Comparison of ENCODE assay signal across 20 cellular contexts in genomic region chr20:36335187-36335870, GRCh38. TPM values are rescaled to one million over a fixed set of nuclear protein-coding genes. Genes with fewer than 3 reads are reported as not detected.
DNase-seq lines count a peak whose midpoint lies in the region; ATAC-seq and TF ChIP-seq lines count a peak whose summit lies in the region.
"Had no signal": no experiment of that assay in that cellular context is flagged by ENCODE, and none has a peak within 500 bp of the region (broad histone marks: within the 10 kb centered on the region; RNA-seq: fewer than 3 reads in every experiment).

No MANE protein-coding gene starts in this region.

- H3K27ac Mint-ChIP-seq in WTC11 (no peak overlapping the region), neural progenitor cell (peak overlapping the region; percentile 26)
- H3K27ac Mint-ChIP-seq in CD4-positive, alpha-beta T cell = no peak overlapping the region
- H3K27ac Mint-ChIP-seq: CD8-positive, alpha-beta memory T cell; HFFc6 had no signal

- peaks cover 0 to 87% (median 73%) of the 10 kb centered on the region in 7 donors for H3K27me3 ChIP-seq in heart right ventricle
- no peaks in the 10 kb centered on the region for H3K27me3 ChIP-seq in neural progenitor cell
- H3K27me3 ChIP-seq in CD4-positive, alpha-beta T cell (ENCODE audit: control insufficient read depth, insufficient read depth, low read length) = peaks cover 31% of the 10 kb centered on the region
- H3K27me3 ChIP-seq: BLaER1 had no signal

- 81 to 82% methylated on average over 13 of the region's 13 CpGs for WGBS in heart right ventricle, 2 donors

- peaks cover 63% of the 10 kb centered on the region for H3K27me3 Mint-ChIP-seq in WTC11 (ENCODE audit: low read depth)
- H3K27me3 Mint-ChIP-seq in neural progenitor cell (ENCODE audit: insufficient read depth, low read depth) = peaks cover 17% of the 10 kb centered on the region
- H3K27me3 Mint-ChIP-seq in CD4-positive, alpha-beta T cell = peaks cover 51% of the 10 kb centered on the region

- H3K9ac ChIP-seq in neural progenitor cell = no peak overlapping the region
- H3K9ac ChIP-seq: BLaER1 had no signal

- H3K36me3 ChIP-seq in heart right ventricle (no peaks in the 10 kb centered on the region), neural progenitor cell (no peaks in the 10 kb centered on the region)
- H3K36me3 ChIP-seq: BLaER1 had no signal

- CTCF ChIA-PET in WTC11 (lab: Charles Lee) = interaction anchor here (3.7 kb wide), 1 partner anchor 64 kb away, joined by 11 read pairs; no protein-coding TSS in a partner anchor
- CTCF ChIA-PET in CD4-positive, alpha-beta T cell (lab: Charles Lee) = no interaction called here

- no peaks in the 10 kb centered on the region for H3F3A ChIP-seq in neural progenitor cell (ENCODE audit: low read depth)

- ATAC-seq in Right ventricle myocardium superior (ENCODE audit: poor library complexity) (no peak), heart right ventricle (no peak), WTC11 (no peak), GM21529 (IDR thresholded peaks at IDR 0.05; ENCODE audit: unreplicated experiment) (no peak), HG02623 (IDR thresholded peaks at IDR 0.05; ENCODE audit: unreplicated experiment) (no peak)
- no peak for ATAC-seq in CD4-positive, alpha-beta T cell (ENCODE audit: poor library complexity)
- ATAC-seq: A549, GM12878 had no signal

- DNase-seq in Right ventricle myocardium superior = peak; percentile 2
- DNase-seq in heart right ventricle = no peak
- no peak for DNase-seq in WTC11 (ENCODE audit: low spot score)
- no peak for DNase-seq in neural progenitor cell (ENCODE audit: low spot score)
- DNase-seq in CD4-positive, alpha-beta T cell = no peak
- DNase-seq: AML-193; CD8-positive, alpha-beta memory T cell; COR-L47; DMS 273 treated with DMSO at 0.1 percent for 48 hours; DMS53; DND-41; EL; HCEC 1CT; HFFc6 had no signal

- POLR2A ChIA-PET in WTC11 (lab: Charles Lee) = no interaction called here
- POLR2A ChIA-PET in CD4-positive, alpha-beta T cell (lab: Charles Lee) = no interaction called here

- no peaks in the 10 kb centered on the region for H3K9me3 ChIP-seq in heart right ventricle
- no peaks in the 10 kb centered on the region for H3K9me3 ChIP-seq in neural progenitor cell (ENCODE audit: low read depth)
- no peaks in the 10 kb centered on the region for H3K9me3 ChIP-seq in CD4-positive, alpha-beta T cell (ENCODE audit: control insufficient read depth, low read length)
- H3K9me3 ChIP-seq: A549, BLaER1 had no signal

- H3K27ac ChIP-seq in heart right ventricle = no peak overlapping the region
- H3K27ac ChIP-seq in neural progenitor cell = no peak overlapping the region
- H3K27ac ChIP-seq in CD4-positive, alpha-beta T cell (ENCODE audit: low read depth, low read length) = no peak overlapping the region
- H3K27ac ChIP-seq: 22Rv1, A549, BLaER1 had no signal

- no peak for TF ChIP-seq CTCF in heart right ventricle (IDR thresholded peaks at IDR 0.05)
- TF ChIP-seq CTCF in WTC11 (IDR thresholded peaks at IDR 0.05) = no peak
- no peak for TF ChIP-seq CTCF in neural progenitor cell (IDR thresholded peaks at IDR 0.05)
- TF ChIP-seq CTCF in CD4-positive, alpha-beta T cell (IDR thresholded peaks at IDR 0.05) = no peak

- H3K4me1 ChIP-seq in heart right ventricle (no peaks in the 10 kb centered on the region), neural progenitor cell (peaks cover 10% of the 10 kb centered on the region)
- H3K4me1 ChIP-seq: A549, BLaER1 had no signal

- H3K36me3 Mint-ChIP-seq in WTC11 (no peaks in the 10 kb centered on the region), neural progenitor cell (no peaks in the 10 kb centered on the region)
- H3K36me3 Mint-ChIP-seq in CD4-positive, alpha-beta T cell (ENCODE audit: low read depth) = no peaks in the 10 kb centered on the region
- H3K36me3 Mint-ChIP-seq: CD8-positive, alpha-beta memory T cell had no signal

- no peaks in the 10 kb centered on the region for H3K9me3 Mint-ChIP-seq in WTC11
- no peaks in the 10 kb centered on the region for H3K9me3 Mint-ChIP-seq in neural progenitor cell
- no peaks in the 10 kb centered on the region for H3K9me3 Mint-ChIP-seq in CD4-positive, alpha-beta T cell
- H3K9me3 Mint-ChIP-seq: CD8-positive, alpha-beta memory T cell; HFFc6 had no signal

- H3K79me2 ChIP-seq in neural progenitor cell (ENCODE audit: low read depth) = no peaks in the 10 kb centered on the region

- no peak overlapping the region for H2AFZ ChIP-seq in neural progenitor cell (replicated peaks)

- H3K4me2 ChIP-seq in neural progenitor cell = no peak overlapping the region
- H3K4me2 ChIP-seq: A549, BLaER1 had no signal

- H3K4me3 Mint-ChIP-seq in WTC11 (no peak overlapping the region), neural progenitor cell (no peak overlapping the region)
- H3K4me3 Mint-ChIP-seq in CD4-positive, alpha-beta T cell = no peak overlapping the region
- H3K4me3 Mint-ChIP-seq: CD8-positive, alpha-beta memory T cell; HFFc6 had no signal

- no peak overlapping the region for H3K4me3 ChIP-seq in heart right ventricle
- H3K4me3 ChIP-seq in neural progenitor cell = no peak overlapping the region
- H3K4me3 ChIP-seq: A549, BLaER1, GM12878 had no signal

- intact Hi-C loops in Right ventricle myocardium superior (cut with DNase I) = no loop called here
- intact Hi-C loops in heart right ventricle (cut with DNase I) = no loop called here
- intact Hi-C loops in CD4-positive, alpha-beta T cell (cut with DNase I, micrococcal nuclease) = no loop called here

- H4K20me1 ChIP-seq in neural progenitor cell (ENCODE audit: low read depth) = peaks cover 6% of the 10 kb centered on the region

- peaks cover 62% of the 10 kb centered on the region for H3K4me1 Mint-ChIP-seq in WTC11
- H3K4me1 Mint-ChIP-seq in neural progenitor cell = peaks cover 43% of the 10 kb centered on the region
- no peaks in the 10 kb centered on the region for H3K4me1 Mint-ChIP-seq in CD4-positive, alpha-beta T cell (ENCODE audit: low read depth)
- H3K4me1 Mint-ChIP-seq: CD8-positive, alpha-beta memory T cell had no signal

TF ChIP-seq in WTC11, 78 proteins besides CTCF, POLR2A, EP300 and RAD21:
- TF ChIP-seq PREB (CRISPR knock-in tag; IDR thresholded peaks at IDR 0.05; ENCODE audit: borderline replicate concordance) (no peak), GTF2I (CRISPR knock-in tag; conservative IDR thresholded peaks at IDR 0.05) (0 out of 2 replicates have a peak, but pooled peaks have one; percentile 14)
TF ChIP-seq in WTC11: peak in this region for 1.

RNA-seq across cellular contexts. Expression of gene DLGAP4, which starts 29.2 kb away (rescaled TPM):
- 40.9 TPM for total RNA-seq in Right ventricle myocardium superior
- 10 to 100 TPM; 40.6 to 74.4 (median 60.7) TPM for total RNA-seq in heart right ventricle
- polyA plus RNA-seq in heart right ventricle = 10 to 100 TPM; 34.0 to 56.0 TPM
- total RNA-seq in WTC11 (2021) = 52.6 to 54.6 TPM (median 54.6 TPM) in 3 replicates
- 21.7 and 74.5 TPM in 2 replicates for total RNA-seq in neural progenitor cell (ENCODE audit: low replicate concordance)
- total RNA-seq in CD4-positive, alpha-beta T cell = 10 to 100 TPM; 16.0 to 16.1 TPM
